Comparison of ENCODE assay signal across 9 cellular contexts in the genomic region with DNA sequence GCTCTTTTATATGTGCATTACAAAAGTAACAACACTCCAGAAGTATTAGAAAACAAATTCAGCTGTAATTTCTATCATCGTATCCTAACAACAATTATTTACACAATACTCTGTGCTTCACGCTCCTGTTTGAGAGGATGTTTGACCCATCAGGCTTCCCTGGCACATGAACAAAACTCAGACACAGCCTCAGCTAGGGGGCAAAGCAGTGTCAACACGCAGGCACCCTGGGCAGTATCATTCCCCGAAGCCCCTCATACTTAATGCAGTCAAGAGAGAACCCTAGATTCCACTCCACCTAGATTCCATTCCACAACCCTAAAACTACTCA. TPM values are rescaled to one million over a fixed set of nuclear protein-coding genes. Genes with fewer than 3 reads are reported as not detected.
DNase-seq lines count a peak whose midpoint lies in the region; ATAC-seq and TF ChIP-seq lines count a peak whose summit lies in the region.
"Had no signal": no experiment of that assay in that cellular context is flagged by ENCODE, and none has a peak within 500 bp of the region (broad histone marks: within the 10 kb centered on the region; RNA-seq: fewer than 3 reads in every experiment).

No MANE protein-coding gene starts in this region.

- H3K9me3 Mint-ChIP-seq in endodermal cell: no peaks in the 10 kb centered on the region
- H3K9me3 Mint-ChIP-seq: IgD-negative memory B cell had no signal

- no peaks in the 10 kb centered on the region for H3K79me2 ChIP-seq in PC-3 (ENCODE audit: low read length)

- H3F3A ChIP-seq in PC-3 (ENCODE audit: low read length, unreplicated experiment): no peaks in the 10 kb centered on the region

- H3K9me3 ChIP-seq in PC-3 (ENCODE audit: low read length): no peaks in the 10 kb centered on the region
- no peaks in the 10 kb centered on the region for H3K9me3 ChIP-seq in endodermal cell (ENCODE audit: control insufficient read depth, low read length)
- H3K9me3 ChIP-seq in spleen: no peaks in the 10 kb centered on the region

- intact Hi-C loops in PC-3 (cut with micrococcal nuclease) (loop anchor here (5.0 kb wide), 3 partner anchors 67 to 368 kb away; a partner anchor contains a TSS), spleen (cut with DNase I; ENCODE audit: low total_unique reads) (no loop called here)

- TF ChIP-seq POLR2A in spleen (IDR thresholded peaks at IDR 0.05): no peak

- no peak overlapping the region for H3K9ac ChIP-seq in PC-3 (ENCODE audit: low read length)
- no peak overlapping the region for H3K9ac ChIP-seq in endodermal cell (ENCODE audit: extremely low read depth, low read length, poor library complexity, severe bottlenecking)

- H3K4me3 Mint-ChIP-seq in endodermal cell: no peak overlapping the region

- H3K9me2 ChIP-seq in PC-3 (replicated peaks; ENCODE audit: low read length): no peaks in the 10 kb centered on the region

- DNase-seq in DMS53 (lab: John Stamatoyannopoulos, UW) (peak; percentile 80), PC-3 (no peak), endodermal cell (no peak), spleen (peak; percentile 15), hippocampal formation (lab: John Stamatoyannopoulos, UW) (no peak)
- no peak for DNase-seq in activated effector memory CD4-positive, alpha-beta T cell treated with anti-CD3 and anti-CD28 coated beads, Interleukin-2, amount 50 U/mL, for 16 hours

- H2AFZ ChIP-seq in PC-3 (ENCODE audit: low read length): no peak overlapping the region

- H3K4me3 ChIP-seq in PC-3 (ENCODE audit: low read length) (no peak overlapping the region), endodermal cell (ENCODE audit: low read length) (no peak overlapping the region), spleen (no peak overlapping the region)

- peaks cover 17% of the 10 kb centered on the region for H3K4me1 Mint-ChIP-seq in endodermal cell

- CTCF ChIA-PET in PC-3 (lab: Charles Lee): no interaction called here

- BruUV-seq in PC-3 (replicated peaks; lab: Mats Ljungman, UMichigan): no TSS peak

- peak overlapping the region; percentile 22; the same call in 1 of the 2 replicates for H3K4me2 ChIP-seq in PC-3 (ENCODE audit: low read length)

- no peaks in the 10 kb centered on the region for H3K27me3 Mint-ChIP-seq in endodermal cell (ENCODE audit: insufficient read depth)

- no peaks in the 10 kb centered on the region for H3K27me3 ChIP-seq in PC-3 (ENCODE audit: low read length)
- H3K27me3 ChIP-seq in endodermal cell (ENCODE audit: control insufficient read depth, insufficient read depth, low read length, poor library complexity, severe bottlenecking): no peaks in the 10 kb centered on the region
- no peaks in the 10 kb centered on the region for H3K27me3 ChIP-seq in spleen (replicated peaks in 1 of 7)

- WGBS in endodermal cell (ENCODE audit: insufficient coverage in 1 of 2, insufficient read length in 1 of 2), 2 experiments: 89 to 100% methylated on average over 2 to 4 of the region's 4 CpGs
- WGBS in spleen, 5 donors: 69 to 87% (median 73%) methylated on average over 4 of the region's 4 CpGs

- peak; percentile 31; the same call in 1 of the 2 replicates for TF ChIP-seq CTCF in PC-3 (conservative IDR thresholded peaks at IDR 0.05; ENCODE audit: low read depth, low read length)
- peak; percentile 49 for TF ChIP-seq CTCF in endodermal cell (conservative IDR thresholded peaks at IDR 0.05)
- TF ChIP-seq CTCF in spleen (IDR thresholded peaks at IDR 0.05 in 8 of 11, conservative IDR thresholded peaks at IDR 0.05 in 3 of 11): peak in 5 of 11 experiments; percentile 4 to 56 (median 24)

- no peak for ATAC-seq in PC-3
- no peak for ATAC-seq in HG02610 (IDR thresholded peaks at IDR 0.05; ENCODE audit: unreplicated experiment)
- no peak for ATAC-seq in GM18502 (IDR thresholded peaks at IDR 0.05; ENCODE audit: poor library complexity, unreplicated experiment)

- H3K27ac Mint-ChIP-seq in endodermal cell: peak overlapping the region; percentile 32
- H3K27ac Mint-ChIP-seq: IgD-negative memory B cell had no signal

- POLR2A ChIA-PET in PC-3 (lab: Charles Lee; ENCODE audit: unreplicated experiment): no interaction called here

- no peaks in the 10 kb centered on the region for H3K36me3 Mint-ChIP-seq in endodermal cell (ENCODE audit: low read depth)

- H3K36me3 ChIP-seq in PC-3 (ENCODE audit: low read depth, low read length) (no peaks in the 10 kb centered on the region), endodermal cell (ENCODE audit: control insufficient read depth, insufficient read depth, low read length) (no peaks in the 10 kb centered on the region), spleen (peaks cover 0 to 43% (median 0%) of the 10 kb centered on the region in 6 donors)

- H4K20me1 ChIP-seq in PC-3 (ENCODE audit: low read length): no peaks in the 10 kb centered on the region

- peaks cover 51% of the 10 kb centered on the region for H3K4me1 ChIP-seq in PC-3 (ENCODE audit: insufficient read depth, low read length)
- H3K4me1 ChIP-seq in endodermal cell (ENCODE audit: control insufficient read depth, insufficient read depth, low read length): no peaks in the 10 kb centered on the region
- peaks cover 4 to 21% (median 8%) of the 10 kb centered on the region in 6 donors for H3K4me1 ChIP-seq in spleen

- H3K27ac ChIP-seq in PC-3 (ENCODE audit: low read length) (peak overlapping the region; percentile 14; the same call in 1 of the 2 replicates), endodermal cell (ENCODE audit: low read depth, low read length) (no peak overlapping the region), spleen (peak overlapping the region in 2 of 8 donors; percentile 43 to 86)

RNA-seq across cellular contexts. Expression of a gene that starts 15.4 kb away (rescaled TPM):
- total RNA-seq in PC-3 (2014; rRNA removed) (2.8 and 3.1 TPM in 2 replicates), endodermal cell (10 to 100 TPM in 1 of 2 donors, 1 to 10 TPM in 1; 6.6 to 12.1 TPM), spleen (10 to 100 TPM in 6 of 7 donors, 1 to 10 TPM in 1; 9.6 to 25.7 (median 17.9) TPM)
- 6.7 TPM for polyA plus RNA-seq in endodermal cell (2013, experiment 1 of 2)
- polyA plus RNA-seq in endodermal cell (2013, experiment 2 of 2): 4.9 TPM
- 1 to 10 TPM; 1.8 to 5.9 (median 2.6) TPM for polyA plus RNA-seq in spleen

RNA-seq across cellular contexts. Expression of a gene that starts 22.2 kb away (rescaled TPM):
- total RNA-seq in PC-3 (2014; rRNA removed) (2.3 and 7.7 TPM in 2 replicates), endodermal cell (10 to 100 TPM; 15.2 to 26.1 TPM), spleen (10 to 100 TPM; 14.0 to 25.9 (median 18.6) TPM)
- 14.4 TPM for polyA plus RNA-seq in endodermal cell (2013, experiment 1 of 2)
- 14.7 TPM for polyA plus RNA-seq in endodermal cell (2013, experiment 2 of 2)
- 1 to 10 TPM; 3.3 to 5.4 (median 3.6) TPM for polyA plus RNA-seq in spleen

Comparison
In these comparisons a context has a peak if more than half of its experiments do, and no peak if none do; other contexts are left out.
1. DNase-seq: peak in DMS53 (single experiment) and spleen (single experiment); none in PC-3 (single experiment), endodermal cell (single experiment), activated effector memory CD4-positive, alpha-beta T cell treated with anti-CD3 and anti-CD28 coated beads, Interleukin-2, amount 50 U/mL, for 16 hours (single experiment) and hippocampal formation (0 of 2).